7 cellular contexts compared by ENCODE assay signal in genomic region chr13:32639502-32640105, GRCh38. TPM values are rescaled to one million over a fixed set of nuclear protein-coding genes. Genes with fewer than 3 reads are reported as not detected.
DNase-seq lines count a peak whose midpoint lies in the region; ATAC-seq and TF ChIP-seq lines count a peak whose summit lies in the region.

No MANE protein-coding gene starts in this region.

- H3K79me2 ChIP-seq in fibroblast of lung (ENCODE audit: control insufficient read depth, insufficient read depth, low read length) = peaks cover 52% of the 10 kb centered on the region
- H3K79me2 ChIP-seq in neural cell (replicated peaks; ENCODE audit: insufficient read depth, low read length) = peaks cover 70% of the 10 kb centered on the region

- peak; percentile 60 for ATAC-seq in HG02610 (IDR thresholded peaks at IDR 0.05; ENCODE audit: unreplicated experiment)

- TF ChIP-seq EP300 in neural cell (conservative IDR thresholded peaks at IDR 0.05; ENCODE audit: poor library complexity, severe bottlenecking) = no peak

- TF ChIP-seq RAD21 in neural cell (conservative IDR thresholded peaks at IDR 0.05) = peak; percentile 49

- H3K9me2 ChIP-seq in neural cell (ENCODE audit: insufficient read depth, low read length) = no peaks in the 10 kb centered on the region

- no peak for TF ChIP-seq POLR2A in uterus (IDR thresholded peaks at IDR 0.05)

- intact Hi-C loops in uterus (cut with DNase I; ENCODE audit: low total_unique reads) = no loop called here

- H3K4me1 ChIP-seq in fibroblast of lung (ENCODE audit: control insufficient read depth, extremely low read depth, insufficient read depth, low read length) (no peaks in the 10 kb centered on the region), uterus (no peaks in the 10 kb centered on the region)

- CTCF ChIA-PET in GM10248 (lab: Yijun Ruan, JAX) = interaction anchor here (0.6 to 4.7 kb wide), 14 partner anchors 10 to 904 kb away, joined by 3 to 66 read pairs (median 5); partner anchors contain the start of gene PDS5B

- H3K4me3 ChIP-seq in fibroblast of lung (replicated peaks in 1 of 4; ENCODE audit: control extremely low read depth in 1 of 4, insufficient read depth in 1 of 4, low read depth in 3 of 4, low read length in 4 of 4) (no peak overlapping the region), neural cell (ENCODE audit: low read length) (no peak overlapping the region), uterus (no peak overlapping the region)

- H3K36me3 ChIP-seq in fibroblast of lung (ENCODE audit: control insufficient read depth, insufficient read depth, low read length) = no peaks in the 10 kb centered on the region
- H3K36me3 ChIP-seq in neural cell (ENCODE audit: insufficient read depth, low read length) = no peaks in the 10 kb centered on the region
- H3K36me3 ChIP-seq in uterus = no peaks in the 10 kb centered on the region

- H2AFZ ChIP-seq in fibroblast of lung (ENCODE audit: low read length) = no peak overlapping the region
- no peak overlapping the region for H2AFZ ChIP-seq in neural cell (ENCODE audit: low read depth, low read length)

- H3K27ac ChIP-seq in fibroblast of lung (ENCODE audit: insufficient read depth, low read length) (no peak overlapping the region), neural cell (ENCODE audit: low read length) (no peak overlapping the region), uterus (no peak overlapping the region)

- H3F3A ChIP-seq in neural cell (ENCODE audit: insufficient read depth, low read length, poor library complexity, severe bottlenecking) = no peaks in the 10 kb centered on the region

- H3K27me3 ChIP-seq in fibroblast of lung (ENCODE audit: control insufficient read depth, insufficient read depth, low read length) (no peaks in the 10 kb centered on the region), neural cell (ENCODE audit: insufficient read depth, low read depth, low read length) (no peaks in the 10 kb centered on the region), uterus (no peaks in the 10 kb centered on the region)

- peak; percentile 52 for DNase-seq in GM10248 (ENCODE audit: extremely low spot score)
- peak; percentile 78 for DNase-seq in NCI-H748 (lab: John Stamatoyannopoulos, UW; ENCODE audit: unreplicated experiment)
- DNase-seq in activated T-cell treated with anti-CD3 and anti-CD28 coated beads for 24 hours (ENCODE audit: low read depth) = peak; percentile 31
- DNase-seq in fibroblast of lung (ENCODE audit: low read depth in 2 of 2) = peak; percentile 64 to 84
- DNase-seq in uterus = peak; percentile 31 to 63

- H3K9ac ChIP-seq in fibroblast of lung (ENCODE audit: insufficient read depth, low read length) (no peak overlapping the region), neural cell (ENCODE audit: low read length) (no peak overlapping the region)

- peak; percentile 74 for TF ChIP-seq CTCF in GM10248 (IDR thresholded peaks at IDR 0.05; ENCODE audit: control extremely low read depth, extremely low read depth, low read depth, missing control alignments)
- TF ChIP-seq CTCF in fibroblast of lung (conservative IDR thresholded peaks at IDR 0.05 in 1 of 2, IDR thresholded peaks at IDR 0.05 in 1 of 2; ENCODE audit: low read depth in 1 of 2, low read length in 2 of 2) = peak; percentile 82 to 91
- peak; percentile 61 for TF ChIP-seq CTCF in neural cell (IDR thresholded peaks at IDR 0.05; ENCODE audit: poor library complexity, severe bottlenecking)
- TF ChIP-seq CTCF in uterus (IDR thresholded peaks at IDR 0.05) = peak; percentile 62 to 80 (median 72)

- POLR2A ChIA-PET in GM10248 (lab: Yijun Ruan, JAX) = no interaction called here

- H4K20me1 ChIP-seq in fibroblast of lung (ENCODE audit: control insufficient read depth, extremely low read depth, insufficient read depth, low read length) (no peaks in the 10 kb centered on the region), neural cell (ENCODE audit: insufficient read depth) (no peaks in the 10 kb centered on the region)

- H3K4me2 ChIP-seq in fibroblast of lung (ENCODE audit: extremely low read depth, insufficient read depth, low read length) (no peak overlapping the region), neural cell (ENCODE audit: low read length) (no peak overlapping the region)

- no peaks in the 10 kb centered on the region for H3K9me3 ChIP-seq in fibroblast of lung (ENCODE audit: control insufficient read depth, insufficient read depth, low read depth, low read length)
- no peaks in the 10 kb centered on the region for H3K9me3 ChIP-seq in neural cell (ENCODE audit: low read length)
- no peaks in the 10 kb centered on the region for H3K9me3 ChIP-seq in uterus

TF ChIP-seq in neural cell, 6 proteins besides CTCF, POLR2A, EP300 and RAD21:
- TF ChIP-seq POLR2AphosphoS5 (IDR thresholded peaks at IDR 0.05) = no peak
- TF ChIP-seq TAF1 (IDR thresholded peaks at IDR 0.05; ENCODE audit: low read depth) = no peak
- no peak for TF ChIP-seq REST (IDR thresholded peaks at IDR 0.05; ENCODE audit: borderline replicate concordance)
- TF ChIP-seq MXI1 (conservative IDR thresholded peaks at IDR 0.05; ENCODE audit: poor library complexity, severe bottlenecking) = no peak
- no peak for TF ChIP-seq EZH2 (IDR thresholded peaks at IDR 0.05; ENCODE audit: borderline replicate concordance, insufficient read depth, low read length, poor library complexity, severe bottlenecking)
- peak; percentile 62 for TF ChIP-seq SMC3 (conservative IDR thresholded peaks at IDR 0.05; ENCODE audit: poor library complexity)
TF ChIP-seq in neural cell: peak in this region for 1.

RNA-seq across cellular contexts. Expression of gene PDS5B, which starts 53.4 kb away (rescaled TPM):
- total RNA-seq in fibroblast of lung = 23.6 and 25.6 TPM in 2 replicates
- polyA plus RNA-seq in fibroblast of lung = 18.5 and 18.6 TPM in 2 replicates
- 13.6 and 14.1 TPM in 2 replicates for polyA plus RNA-seq in fibroblast of lung (2012)
- polyA minus RNA-seq in fibroblast of lung (ENCODE audit: low replicate concordance) = 3.4 and 3.7 TPM in 2 replicates
- 27.6 and 28.9 TPM in 2 replicates for polyA plus RNA-seq in neural cell
- 150 and 191 TPM in 2 replicates for polyA minus RNA-seq in neural cell
- 100 to 1,000 TPM in 2 of 4 donors, 10 to 100 TPM in 2; 36.6 to 192 (median 91.0) TPM for total RNA-seq in uterus
